ENCODE assay signal across 15 cellular contexts in genomic region chr2:21910832-21911507, GRCh38.
"Had no signal": no experiment of that assay in that cellular context is flagged by ENCODE, and none has a peak within 500 bp of the region (broad histone marks: within the 10 kb centered on the region; RNA-seq: fewer than 3 reads in every experiment).

No MANE protein-coding gene starts in this region.

- H3K36me3 ChIP-seq: tibial artery had no signal

- ATAC-seq: activated naive CD4-positive, alpha-beta T cell treated with anti-CD3 and anti-CD28 coated beads, Interleukin-2, amount 50 U/mL, for 72 hours; activated T-cell treated with anti-CD3 and anti-CD28 coated beads, Interleukin-2, amount 50 U/mL, for 72 hours; left ventricle myocardium superior; natural killer cell; right cardiac atrium had no signal

- H3K4me3 ChIP-seq: tibial artery had no signal

- H3K4me1 ChIP-seq: tibial artery had no signal

- DNase-seq: activated CD4-positive, alpha-beta T cell treated with anti-CD3 and anti-CD28 coated beads, Interleukin-2, amount 10 ng/mL, durations not matched to agents 24 days and 14 days; activated CD4-positive, CD25-positive, alpha-beta regulatory T cell; activated CD8-positive, alpha-beta memory T cell treated with anti-CD3 and anti-CD28 coated beads, Interleukin-2, amount 50 U/mL, for 48 hours; activated gamma-delta T cell; activated T-cell treated with anti-CD3 and anti-CD28 coated beads, Interleukin-2, amount 50 U/mL, for 72 hours; hippocampal formation; left ventricle myocardium superior; mesendoderm; natural killer cell; right cardiac atrium; small intestine; stimulated activated CD4-positive, alpha-beta T cell treated with anti-CD3 and anti-CD28 coated beads, Interleukin-4, amount 100 ng/mL, for 24 hours; stimulated activated naive CD4-positive, alpha-beta T cell; tibial artery had no signal

- H3K27me3 ChIP-seq: tibial artery had no signal

- H3K27ac ChIP-seq: tibial artery had no signal

- H3K9me3 ChIP-seq: tibial artery had no signal
